In genomic region chr1:150560576-150560975, GRCh38 we compare ENCODE assay signal across 8 cellular contexts. TPM values are rescaled to one million over a fixed set of nuclear protein-coding genes. Genes with fewer than 3 reads are reported as not detected.
A peak's percentile ranks its signal among the peaks of the same experiment; 100 is the strongest.
DNase-seq lines count a peak whose midpoint lies in the region; ATAC-seq, FAIRE-seq and TF ChIP-seq lines count a peak whose summit lies in the region.

No MANE protein-coding gene starts in this region.

- peak overlapping the region; percentile 98 for H3K4me3 Mint-ChIP-seq in activated T-helper 1 cell treated with anti-CD3 and anti-CD28 coated beads, Interleukin-12 subunit alpha, Interleukin-12 subunit beta, Interleukin-2, Interleukin-4 antibody, amounts not matched to agents 30 ng/mL and 10 ng/mL and 1 ng/mL, durations not matched to agents 14 hours and 24 hours and 36 hours

- peaks cover 42 to 54% of the 10 kb centered on the region in 2 experiments for H3K4me1 ChIP-seq in HCT116 (ENCODE audit: control insufficient read depth in 1 of 2, insufficient read depth in 2 of 2, low read length in 2 of 2)
- H3K4me1 ChIP-seq in right cardiac atrium (ENCODE audit: control insufficient read depth, insufficient read depth, low read length): peaks cover 22% of the 10 kb centered on the region
- H3K4me1 ChIP-seq in small intestine (ENCODE audit: control insufficient read depth in 2 of 2, insufficient read depth in 1 of 2, low read depth in 1 of 2, low read length in 1 of 2): peaks cover 4 to 23% of the 10 kb centered on the region in 2 donors

- H3K9me3 ChIP-seq in HCT116 (ENCODE audit: control insufficient read depth in 1 of 2, insufficient read depth in 1 of 2, low read depth in 1 of 2, low read length in 2 of 2) (no peaks in the 10 kb centered on the region), right cardiac atrium (ENCODE audit: control insufficient read depth, low read length) (no peaks in the 10 kb centered on the region), small intestine (ENCODE audit: control insufficient read depth, low read depth) (no peaks in the 10 kb centered on the region)

- peak overlapping the region; percentile 85 for H3K9ac ChIP-seq in HCT116 (ENCODE audit: low read length)

- H3K27ac Mint-ChIP-seq in activated T-helper 1 cell treated with anti-CD3 and anti-CD28 coated beads, Interleukin-12 subunit alpha, Interleukin-12 subunit beta, Interleukin-2, Interleukin-4 antibody, amounts not matched to agents 30 ng/mL and 10 ng/mL and 1 ng/mL, durations not matched to agents 14 hours and 24 hours and 36 hours: peak overlapping the region; percentile 98

- DNase-seq in HCT116 (ENCODE audit: low read depth, low spot score) (no peak), right cardiac atrium (no peak), small intestine (no peak), DMS153 treated with DMSO at 0.1 percent for 48 hours (lab: John Stamatoyannopoulos, UW; ENCODE audit: unreplicated experiment) (no peak), anterior cingulate cortex (lab: John Stamatoyannopoulos, UW) (no peak)
- DNase-seq in activated T-helper 1 cell treated with anti-CD3 and anti-CD28 coated beads, Interleukin-12 subunit alpha, Interleukin-12 subunit beta, Interleukin-2, Interleukin-4 antibody, amounts not matched to agents 30 ng/mL and 10 ng/mL and 1 ng/mL, durations not matched to agents 14 hours and 24 hours and 36 hours (ENCODE audit: low spot score): no peak
- no peak for DNase-seq in stimulated activated CD4-positive, alpha-beta T cell treated with anti-CD3 and anti-CD28 coated beads, Interleukin-4, amount 100 ng/mL, for 24 hours

- H3K4me3 ChIP-seq in HCT116 (replicated peaks in 1 of 2; ENCODE audit: low read depth in 1 of 2, low read length in 2 of 2) (peak overlapping the region; percentile 51 to 68), right cardiac atrium (ENCODE audit: low read length) (peak overlapping the region; percentile 54), small intestine (ENCODE audit: low read depth in 1 of 2, low read length in 2 of 2) (peak overlapping the region in 1 of 2 donors; percentile 55)

- TF ChIP-seq POLR2A in HCT116 (IDR thresholded peaks at IDR 0.05; ENCODE audit: borderline replicate concordance, extremely low read depth, insufficient read depth, insufficient read length): no peak

- RAD21 ChIA-PET in HCT116 (lab: Charles Lee; ENCODE audit: low non-redundant PET in 1 of 2, low total read pairs in 2 of 2, uncharacterized antibody in 2 of 2, unreplicated experiment in 2 of 2): interaction anchor here in 1 of 2 experiments (0.6 kb wide), 1 partner anchor 634 kb away, joined by 3 read pairs; no protein-coding TSS in a partner anchor

- H2AFZ ChIP-seq in HCT116 (ENCODE audit: low read depth, low read length, poor library complexity, severe bottlenecking): no peak overlapping the region

- no peaks in the 10 kb centered on the region for H3K9me2 ChIP-seq in HCT116 (ENCODE audit: insufficient read depth)

- no peaks in the 10 kb centered on the region for H3K36me3 ChIP-seq in HCT116 (ENCODE audit: control insufficient read depth in 1 of 2, insufficient read depth in 2 of 2, low read length in 2 of 2)
- H3K36me3 ChIP-seq in small intestine (ENCODE audit: control insufficient read depth in 2 of 2, insufficient read depth in 2 of 2, low read length in 2 of 2): no peaks in the 10 kb centered on the region

- no peaks in the 10 kb centered on the region for H3K9me3 Mint-ChIP-seq in activated T-helper 1 cell treated with anti-CD3 and anti-CD28 coated beads, Interleukin-12 subunit alpha, Interleukin-12 subunit beta, Interleukin-2, Interleukin-4 antibody, amounts not matched to agents 30 ng/mL and 10 ng/mL and 1 ng/mL, durations not matched to agents 14 hours and 24 hours and 36 hours

- ATAC-seq in HCT116 (no peak), right cardiac atrium (no peak), GM18907 (IDR thresholded peaks at IDR 0.05; ENCODE audit: unreplicated experiment) (no peak)

- no peaks in the 10 kb centered on the region for H3K27me3 Mint-ChIP-seq in activated T-helper 1 cell treated with anti-CD3 and anti-CD28 coated beads, Interleukin-12 subunit alpha, Interleukin-12 subunit beta, Interleukin-2, Interleukin-4 antibody, amounts not matched to agents 30 ng/mL and 10 ng/mL and 1 ng/mL, durations not matched to agents 14 hours and 24 hours and 36 hours (ENCODE audit: insufficient read depth)

- no peak for TF ChIP-seq RAD21 in HCT116 (IDR thresholded peaks at IDR 0.05; ENCODE audit: low read depth)

- POLR2A ChIA-PET in HCT116 (lab: Charles Lee): interaction anchor here (0.9 to 6.6 kb wide), 5 partner anchors 11 to 416 kb away, joined by 3 to 39 read pairs (median 7); partner anchors contain the start of gene MCL1

- H3K79me2 ChIP-seq in HCT116 (ENCODE audit: insufficient read depth, low read length): peaks cover 4% of the 10 kb centered on the region; the same call in 1 of the 2 replicates

- peak overlapping the region; percentile 99 for H3K4me2 ChIP-seq in HCT116 (ENCODE audit: low read length)

- intact Hi-C loops in HCT116 (cut with micrococcal nuclease) (loop anchor here (1.0 to 10.0 kb wide), 5 partner anchors 60 to 447 kb away; partner anchors contain the start of genes GOLPH3L, MINDY1 and PRUNE1), right cardiac atrium (cut with DNase I) (loop anchor here in 2 of 4 donors (2.0 to 10.0 kb wide), 2 partner anchors 60 to 64 kb away; partner anchors contain the start of gene ENSA (in 1 of the 2))
- intact Hi-C loops in activated T-helper 1 cell treated with anti-CD3 and anti-CD28 coated beads, Interleukin-12 subunit alpha, Interleukin-12 subunit beta, Interleukin-2, Interleukin-4 antibody, amounts not matched to agents 30 ng/mL and 10 ng/mL and 1 ng/mL, durations not matched to agents 14 hours and 24 hours and 36 hours (cut with micrococcal nuclease): loop anchor here (1.0 to 10.0 kb wide), 10 partner anchors 73 to 597 kb away; partner anchors contain the start of genes CDC42SE1, GOLPH3L, MINDY1 and TARS2

- no peak for TF ChIP-seq CTCF in HCT116 (IDR thresholded peaks at IDR 0.05 in 2 of 3, conservative IDR thresholded peaks at IDR 0.05 in 1 of 3; ENCODE audit: borderline replicate concordance in 1 of 3, insufficient read depth in 1 of 3, low read depth in 2 of 3, low read length in 2 of 3)

- no peak for FAIRE-seq in small intestine (lab: Jason Lieb, UNC)

- H4K20me1 ChIP-seq in HCT116 (ENCODE audit: insufficient read depth): no peaks in the 10 kb centered on the region

- H3K36me3 Mint-ChIP-seq in activated T-helper 1 cell treated with anti-CD3 and anti-CD28 coated beads, Interleukin-12 subunit alpha, Interleukin-12 subunit beta, Interleukin-2, Interleukin-4 antibody, amounts not matched to agents 30 ng/mL and 10 ng/mL and 1 ng/mL, durations not matched to agents 14 hours and 24 hours and 36 hours (ENCODE audit: low read depth): peaks cover 3% of the 10 kb centered on the region

- H3K4me1 Mint-ChIP-seq in activated T-helper 1 cell treated with anti-CD3 and anti-CD28 coated beads, Interleukin-12 subunit alpha, Interleukin-12 subunit beta, Interleukin-2, Interleukin-4 antibody, amounts not matched to agents 30 ng/mL and 10 ng/mL and 1 ng/mL, durations not matched to agents 14 hours and 24 hours and 36 hours (ENCODE audit: low read depth): peaks cover 49% of the 10 kb centered on the region

- no TSS peak for BruUV-seq in HCT116 (replicated peaks; lab: Mats Ljungman, UMichigan)

- H3K27ac ChIP-seq in HCT116 (ENCODE audit: low read depth, low read length) (peak overlapping the region; percentile 95), right cardiac atrium (ENCODE audit: low read length) (peak overlapping the region; percentile 97), small intestine (ENCODE audit: low read depth in 1 of 2, low read length in 1 of 2) (peak overlapping the region; percentile 99 to 100)

- 65% methylated on average over 4 of the region's 4 CpGs for WGBS in right cardiac atrium
- WGBS in small intestine, 3 donors: 60 to 64% (median 63%) methylated on average over 4 of the region's 4 CpGs

- CTCF ChIA-PET in HCT116 (lab: Charles Lee): interaction anchor here (0.8 to 4.8 kb wide), 20 partner anchors 9 to 435 kb away, joined by 3 to 35 read pairs (median 8); partner anchors contain the start of genes ADAMTSL4, ENSA, FALEC and RPRD2

- H3K27me3 ChIP-seq in HCT116 (ENCODE audit: insufficient read depth, low read length) (no peaks in the 10 kb centered on the region), right cardiac atrium (ENCODE audit: control insufficient read depth, insufficient read depth) (no peaks in the 10 kb centered on the region), small intestine (ENCODE audit: control insufficient read depth in 2 of 2, insufficient read depth in 2 of 2, low read length in 2 of 2) (no peaks in the 10 kb centered on the region)

RNA-seq across cellular contexts. Expression of gene ADAMTSL4, which starts 11.4 kb away (rescaled TPM):
- total RNA-seq in HCT116 (2021; ENCODE audit: unreplicated experiment): 4.3 TPM
- polyA plus RNA-seq in HCT116 (2012): 2.5 and 4.3 TPM in 2 replicates
- total RNA-seq in activated T-helper 1 cell treated with anti-CD3 and anti-CD28 coated beads, Interleukin-12 subunit alpha, Interleukin-12 subunit beta, Interleukin-2, Interleukin-4 antibody, amounts not matched to agents 30 ng/mL and 10 ng/mL and 1 ng/mL, durations not matched to agents 14 hours and 24 hours and 36 hours: 1.2 and 1.3 TPM in 2 replicates
- 10 to 100 TPM; 22.6 to 57.0 (median 37.2) TPM for total RNA-seq in right cardiac atrium
- 26.3 TPM for polyA plus RNA-seq in right cardiac atrium
- 10 to 100 TPM in 1 of 3 donors, under 1 TPM in 2; 0.27 to 16.1 (median 0.45) TPM for polyA plus RNA-seq in small intestine

RNA-seq across cellular contexts. Expression of gene MCL1, which starts 18.8 kb away (rescaled TPM):
- total RNA-seq in HCT116 (2021; ENCODE audit: unreplicated experiment): 146 TPM
- polyA plus RNA-seq in HCT116 (2012): 91.8 and 97.3 TPM in 2 replicates
- 311 and 317 TPM in 2 replicates for total RNA-seq in activated T-helper 1 cell treated with anti-CD3 and anti-CD28 coated beads, Interleukin-12 subunit alpha, Interleukin-12 subunit beta, Interleukin-2, Interleukin-4 antibody, amounts not matched to agents 30 ng/mL and 10 ng/mL and 1 ng/mL, durations not matched to agents 14 hours and 24 hours and 36 hours
- 100 to 1,000 TPM in 1 of 4 donors, 10 to 100 TPM in 3; 65.5 to 130 (median 80.2) TPM for total RNA-seq in right cardiac atrium
- 78.7 TPM for polyA plus RNA-seq in right cardiac atrium
- 100 to 1,000 TPM in 2 of 3 donors, 10 to 100 TPM in 1; 87.0 to 110 (median 101) TPM for polyA plus RNA-seq in small intestine

RNA-seq across cellular contexts. Expression of gene FALEC, which starts 45.0 kb away (rescaled TPM):
- total RNA-seq in HCT116 (2021; ENCODE audit: unreplicated experiment) (0.59 TPM), right cardiac atrium (under 1 TPM in 2 of 4 donors, not detected in 2; 0.60 to 0.70 TPM)
- polyA plus RNA-seq in HCT116 (2012): not detected in 2 replicates
- not detected in 2 replicates for total RNA-seq in activated T-helper 1 cell treated with anti-CD3 and anti-CD28 coated beads, Interleukin-12 subunit alpha, Interleukin-12 subunit beta, Interleukin-2, Interleukin-4 antibody, amounts not matched to agents 30 ng/mL and 10 ng/mL and 1 ng/mL, durations not matched to agents 14 hours and 24 hours and 36 hours
- polyA plus RNA-seq in right cardiac atrium (not detected), small intestine (under 1 TPM in 1 of 3 donors, not detected in 2; 0.24 TPM)

RNA-seq across cellular contexts. Expression of gene ECM1, which starts 52.7 kb away (rescaled TPM):
- total RNA-seq in HCT116 (2021; ENCODE audit: unreplicated experiment): 2.0 TPM
- 2.9 and 3.6 TPM in 2 replicates for polyA plus RNA-seq in HCT116 (2012)
- total RNA-seq in activated T-helper 1 cell treated with anti-CD3 and anti-CD28 coated beads, Interleukin-12 subunit alpha, Interleukin-12 subunit beta, Interleukin-2, Interleukin-4 antibody, amounts not matched to agents 30 ng/mL and 10 ng/mL and 1 ng/mL, durations not matched to agents 14 hours and 24 hours and 36 hours: 1.9 and 2.6 TPM in 2 replicates
- total RNA-seq in right cardiac atrium: 10 to 100 TPM; 25.5 to 46.8 (median 34.8) TPM
- 24.1 TPM for polyA plus RNA-seq in right cardiac atrium
- polyA plus RNA-seq in small intestine: 1 to 10 TPM in 2 of 3 donors, under 1 TPM in 1; 0.89 to 8.3 (median 1.9) TPM
